In genomic region chrX:54639346-54640102, GRCh38 we compare ENCODE assay signal across 8 cellular contexts.
A peak's percentile ranks its signal among the peaks of the same experiment; 100 is the strongest.
DNase-seq lines count a peak whose midpoint lies in the region; ATAC-seq, FAIRE-seq and TF ChIP-seq lines count a peak whose summit lies in the region.

No MANE protein-coding gene starts in this region.

- peak; percentile 49 to 80 (median 62) for TF ChIP-seq CTCF in heart left ventricle (IDR thresholded peaks at IDR 0.05)
- TF ChIP-seq CTCF in type B pancreatic cell (conservative IDR thresholded peaks at IDR 0.05), result peak; percentile 83

- peaks cover 0 to 8% (median 0%) of the 10 kb centered on the region in 12 donors for H3K9me3 ChIP-seq in heart left ventricle

- peak overlapping the region; percentile 95 for H3K4me3 Mint-ChIP-seq in type B pancreatic cell

- no peaks in the 10 kb centered on the region for H3K27me3 ChIP-seq in heart left ventricle

- DNase-seq in GM12892 (ENCODE audit: insufficient read length) (peak; percentile 53), NCI-H1436 treated with DMSO at 0.1 percent for 48 hours (lab: John Stamatoyannopoulos, UW) (peak; percentile 80), T follicular helper cell (ENCODE audit: low read depth) (peak; percentile 89), amniotic epithelial cell (ENCODE audit: low read depth) (peak; percentile 96), heart left ventricle (peak; percentile 93 to 97 (median 95)), pons (ENCODE audit: low spot score) (peak; percentile 94), type B pancreatic cell (ENCODE audit: extremely low spot score, unreplicated experiment) (peak; percentile 87)

- no peaks in the 10 kb centered on the region for H3K9me3 Mint-ChIP-seq in type B pancreatic cell

- H3K4me3 ChIP-seq in heart left ventricle, result peak overlapping the region in 11 of 12 donors; percentile 16 to 64 (median 51)

- TF ChIP-seq POLR2A in GM12892 (IDR thresholded peaks at IDR 0.05; ENCODE audit: low read depth, low read length) (peak; percentile 42; the same call in 1 of the 2 replicates), heart left ventricle (IDR thresholded peaks at IDR 0.05) (peak in 1 of 2 donors; percentile 51)

- ATAC-seq in HG02870 (IDR thresholded peaks at IDR 0.05; ENCODE audit: unreplicated experiment) (peak; percentile 91), heart left ventricle (peak; percentile 97 to 99 (median 98))

- H3K27ac ChIP-seq in heart left ventricle, result peak overlapping the region; percentile 81 to 96 (median 91)

- H3K27me3 Mint-ChIP-seq in type B pancreatic cell, result no peaks in the 10 kb centered on the region

- peaks cover 8% of the 10 kb centered on the region for H3K4me1 Mint-ChIP-seq in type B pancreatic cell (ENCODE audit: unreplicated experiment)

- peak overlapping the region; percentile 100 for H3K27ac Mint-ChIP-seq in type B pancreatic cell

- no peaks in the 10 kb centered on the region for H3K36me3 ChIP-seq in heart left ventricle

- intact Hi-C loops in heart left ventricle (cut with DNase I), result loop anchor here in 8 of 10 donors (2.0 to 10.0 kb wide), 12 partner anchors 95 to 525 kb away; partner anchors contain the start of genes MAGED2 (in 4 of the 8) and APEX2 (in 3 of the 8)

- H3K4me1 ChIP-seq in heart left ventricle, result peaks cover 0 to 8% (median 0%) of the 10 kb centered on the region in 12 donors

- FAIRE-seq in GM12892 (lab: Jason Lieb, UNC), result peak; percentile 92

- 0 to 41% (median 21%) methylated on average over 47 of the region's 47 CpGs for WGBS in heart left ventricle, 4 donors

- no peaks in the 10 kb centered on the region for H3K36me3 Mint-ChIP-seq in type B pancreatic cell

Comparison
In these comparisons a context has a peak if more than half of its experiments do, and no peak if none do; other contexts are left out.
1. Peak in every context shown above with its lines: DNase-seq, ATAC-seq, H3K4me3 ChIP-seq and H3K27ac ChIP-seq.